Comparison of ENCODE assay signal across 1 cellular context in genomic region chr22:21692856-21693255, GRCh38. TPM values are rescaled to one million over a fixed set of nuclear protein-coding genes. Genes with fewer than 3 reads are reported as not detected.
"Had no signal": no experiment of that assay in that cellular context is flagged by ENCODE, and none has a peak within 500 bp of the region (broad histone marks: within the 10 kb centered on the region; RNA-seq: fewer than 3 reads in every experiment).

No MANE protein-coding gene starts in this region.

RNA-seq across cellular contexts. Expression of gene YPEL1, which starts 42.7 kb away (rescaled TPM):
- total RNA-seq: foreskin keratinocyte had no signal
